20 cellular contexts compared by ENCODE assay signal in genomic region chr20:49165611-49166010, GRCh38. TPM values are rescaled to one million over a fixed set of nuclear protein-coding genes. Genes with fewer than 3 reads are reported as not detected.
DNase-seq lines count a peak whose midpoint lies in the region; ATAC-seq, FAIRE-seq and TF ChIP-seq lines count a peak whose summit lies in the region.
"Had no signal": no experiment of that assay in that cellular context is flagged by ENCODE, and none has a peak within 500 bp of the region (broad histone marks: within the 10 kb centered on the region; RNA-seq: fewer than 3 reads in every experiment).

No MANE protein-coding gene starts in this region.

- POLR2A ChIA-PET in activated CD4-positive, alpha-beta memory T cell treated with anti-CD3 and anti-CD28 coated beads, Interleukin-2, amount 10 ng/mL, durations not matched to agents 7 days and 5 days (lab: Charles Lee), result interaction anchor here (0.7 to 3.6 kb wide), 6 partner anchors 9 to 119 kb away, joined by 3 to 29 read pairs (median 8); partner anchors contain the start of genes CSE1L and STAU1
- POLR2A ChIA-PET in naive thymus-derived CD4-positive, alpha-beta T cell (lab: Charles Lee), result interaction anchor here (0.5 to 2.4 kb wide), 3 partner anchors 15 to 121 kb away, joined by 3 to 6 read pairs (median 5); no protein-coding TSS in a partner anchor

- DNase-seq in T-helper 1 cell (no peak), GM18507 (ENCODE audit: extremely low spot score, insufficient read length, low read depth) (no peak), glutamatergic neuron (no peak), kidney tubule cell (ENCODE audit: low spot score) (no peak)
- no peak for DNase-seq in activated CD4-positive, alpha-beta memory T cell treated with anti-CD3 and anti-CD28 coated beads, Interleukin-2, amount 10 ng/mL, durations not matched to agents 7 days and 5 days
- no peak for DNase-seq in naive thymus-derived CD4-positive, alpha-beta T cell
- DNase-seq: activated B cell treated with CpG ODN at 0.5 μM for 24 hours, foreskin keratinocyte, GM23248, naive B cell, NCI-H1436, NCI-H446, OCI-M1, psoas muscle, SK-N-SH had no signal

- H3K9me3 Mint-ChIP-seq in T-helper 1 cell treated with Interleukin-12 subunit alpha and Interleukin-12 subunit beta and Interleukin-4 antibody, amounts not matched to agents 30 μg/mL and 1 μg/mL, for 36 hours, result no peaks in the 10 kb centered on the region
- no peaks in the 10 kb centered on the region for H3K9me3 Mint-ChIP-seq in activated CD4-positive, alpha-beta memory T cell treated with anti-CD3 and anti-CD28 coated beads, Interleukin-2, amount 10 ng/mL, durations not matched to agents 7 days and 5 days
- H3K9me3 Mint-ChIP-seq in naive thymus-derived CD4-positive, alpha-beta T cell, result no peaks in the 10 kb centered on the region
- peaks cover 5% of the 10 kb centered on the region for H3K9me3 Mint-ChIP-seq in glutamatergic neuron (ENCODE audit: unreplicated experiment)
- H3K9me3 Mint-ChIP-seq: activated B cell treated with CpG ODN at 0.5 μM for 24 hours, naive B cell had no signal

- no peak for TF ChIP-seq CTCF in glutamatergic neuron (IDR thresholded peaks at IDR 0.05; ENCODE audit: partially characterized antibody, unreplicated experiment)

- ATAC-seq in naive thymus-derived CD4-positive, alpha-beta T cell, result no peak
- no peak for ATAC-seq in HG03521 (IDR thresholded peaks at IDR 0.05; ENCODE audit: unreplicated experiment)
- ATAC-seq: foreskin keratinocyte, psoas muscle had no signal

- CTCF ChIA-PET in activated CD4-positive, alpha-beta memory T cell treated with anti-CD3 and anti-CD28 coated beads, Interleukin-2, amount 10 ng/mL, durations not matched to agents 7 days and 5 days (lab: Charles Lee), result interaction anchor here (0.6 to 4.5 kb wide), 7 partner anchors 16 to 339 kb away, joined by 3 to 32 read pairs (median 5); no protein-coding TSS in a partner anchor
- CTCF ChIA-PET in naive thymus-derived CD4-positive, alpha-beta T cell (lab: Charles Lee), result no interaction called here

- peaks cover 0 to 20% (median 0%) of the 10 kb centered on the region in 3 experiments for H3K36me3 ChIP-seq in naive thymus-derived CD4-positive, alpha-beta T cell (ENCODE audit: control insufficient read depth in 2 of 3, insufficient read depth in 3 of 3, low read length in 3 of 3)

- no peak overlapping the region for H3K4me3 ChIP-seq in naive thymus-derived CD4-positive, alpha-beta T cell (ENCODE audit: low read length)
- H3K4me3 ChIP-seq: GM23248, psoas muscle had no signal

- no peak overlapping the region for H3K27ac ChIP-seq in naive thymus-derived CD4-positive, alpha-beta T cell (ENCODE audit: low read depth, low read length)
- H3K27ac ChIP-seq: 22Rv1, foreskin keratinocyte, GM23248, HL-60, psoas muscle had no signal

- H3K36me3 Mint-ChIP-seq in T-helper 1 cell treated with Interleukin-12 subunit alpha and Interleukin-12 subunit beta and Interleukin-4 antibody, amounts not matched to agents 30 μg/mL and 1 μg/mL, for 36 hours (ENCODE audit: low read depth), result peaks cover 19% of the 10 kb centered on the region
- peaks cover 32% of the 10 kb centered on the region for H3K36me3 Mint-ChIP-seq in activated CD4-positive, alpha-beta memory T cell treated with anti-CD3 and anti-CD28 coated beads, Interleukin-2, amount 10 ng/mL, durations not matched to agents 7 days and 5 days (ENCODE audit: low read depth)
- H3K36me3 Mint-ChIP-seq in naive thymus-derived CD4-positive, alpha-beta T cell, result peaks cover 4 to 10% (median 8%) of the 10 kb centered on the region in 5 donors
- H3K36me3 Mint-ChIP-seq in glutamatergic neuron (ENCODE audit: unreplicated experiment), result no peaks in the 10 kb centered on the region

- no peaks in the 10 kb centered on the region for H3K27me3 Mint-ChIP-seq in T-helper 1 cell treated with Interleukin-12 subunit alpha and Interleukin-12 subunit beta and Interleukin-4 antibody, amounts not matched to agents 30 μg/mL and 1 μg/mL, for 36 hours (ENCODE audit: low read depth)
- H3K27me3 Mint-ChIP-seq in activated CD4-positive, alpha-beta memory T cell treated with anti-CD3 and anti-CD28 coated beads, Interleukin-2, amount 10 ng/mL, durations not matched to agents 7 days and 5 days, result no peaks in the 10 kb centered on the region
- H3K27me3 Mint-ChIP-seq in naive thymus-derived CD4-positive, alpha-beta T cell, result no peaks in the 10 kb centered on the region
- H3K27me3 Mint-ChIP-seq in glutamatergic neuron (ENCODE audit: unreplicated experiment), result peaks cover 2% of the 10 kb centered on the region
- H3K27me3 Mint-ChIP-seq: activated B cell treated with CpG ODN at 0.5 μM for 24 hours, naive B cell had no signal

- H3K4me3 Mint-ChIP-seq in T-helper 1 cell treated with Interleukin-12 subunit alpha and Interleukin-12 subunit beta and Interleukin-4 antibody, amounts not matched to agents 30 μg/mL and 1 μg/mL, for 36 hours, result peak overlapping the region; percentile 5
- H3K4me3 Mint-ChIP-seq in activated CD4-positive, alpha-beta memory T cell treated with anti-CD3 and anti-CD28 coated beads, Interleukin-2, amount 10 ng/mL, durations not matched to agents 7 days and 5 days, result no peak overlapping the region
- peak overlapping the region in 2 of 10 donors; percentile 35 to 58 for H3K4me3 Mint-ChIP-seq in naive thymus-derived CD4-positive, alpha-beta T cell
- no peak overlapping the region for H3K4me3 Mint-ChIP-seq in glutamatergic neuron (ENCODE audit: unreplicated experiment)
- H3K4me3 Mint-ChIP-seq: activated B cell treated with CpG ODN at 0.5 μM for 24 hours, naive B cell had no signal

- peaks cover 48% of the 10 kb centered on the region for H3K4me1 Mint-ChIP-seq in T-helper 1 cell treated with Interleukin-12 subunit alpha and Interleukin-12 subunit beta and Interleukin-4 antibody, amounts not matched to agents 30 μg/mL and 1 μg/mL, for 36 hours (ENCODE audit: low read depth)
- H3K4me1 Mint-ChIP-seq in activated CD4-positive, alpha-beta memory T cell treated with anti-CD3 and anti-CD28 coated beads, Interleukin-2, amount 10 ng/mL, durations not matched to agents 7 days and 5 days, result peaks cover 57% of the 10 kb centered on the region
- peaks cover 32 to 75% (median 68%) of the 10 kb centered on the region in 7 donors for H3K4me1 Mint-ChIP-seq in naive thymus-derived CD4-positive, alpha-beta T cell
- peaks cover 7% of the 10 kb centered on the region for H3K4me1 Mint-ChIP-seq in glutamatergic neuron (ENCODE audit: low read depth, unreplicated experiment)

- peak overlapping the region; percentile 71 for H3K27ac Mint-ChIP-seq in T-helper 1 cell treated with Interleukin-12 subunit alpha and Interleukin-12 subunit beta and Interleukin-4 antibody, amounts not matched to agents 30 μg/mL and 1 μg/mL, for 36 hours
- peak overlapping the region; percentile 64 for H3K27ac Mint-ChIP-seq in activated CD4-positive, alpha-beta memory T cell treated with anti-CD3 and anti-CD28 coated beads, Interleukin-2, amount 10 ng/mL, durations not matched to agents 7 days and 5 days
- peak overlapping the region in 6 of 9 donors; percentile 33 to 88 (median 72) for H3K27ac Mint-ChIP-seq in naive thymus-derived CD4-positive, alpha-beta T cell
- no peak overlapping the region for H3K27ac Mint-ChIP-seq in glutamatergic neuron (ENCODE audit: unreplicated experiment)

- H3K4me1 ChIP-seq in naive thymus-derived CD4-positive, alpha-beta T cell (ENCODE audit: control insufficient read depth in 2 of 2, insufficient read depth in 2 of 2, low read length in 2 of 2), result peaks cover 18 to 38% of the 10 kb centered on the region in 2 donors

- H3K27me3 ChIP-seq in naive thymus-derived CD4-positive, alpha-beta T cell (ENCODE audit: control insufficient read depth in 2 of 2, insufficient read depth in 2 of 2, low read length in 2 of 2), result no peaks in the 10 kb centered on the region
- H3K27me3 ChIP-seq: foreskin keratinocyte had no signal

- intact Hi-C loops in naive thymus-derived CD4-positive, alpha-beta T cell (cut with micrococcal nuclease), result loop anchor here (1.0 to 2.0 kb wide), 2 partner anchors 21 to 22 kb away; no protein-coding TSS in a partner anchor

- no peaks in the 10 kb centered on the region for H3K9me3 ChIP-seq in naive thymus-derived CD4-positive, alpha-beta T cell (ENCODE audit: control insufficient read depth in 2 of 3, low read length in 3 of 3)
- H3K9me3 ChIP-seq: psoas muscle, SK-N-SH had no signal

- FAIRE-seq in GM18507 (lab: Jason Lieb, UNC), result peak; percentile 73
- FAIRE-seq: endometrium had no signal

RNA-seq across cellular contexts. Expression of gene STAU1, which starts 22.5 kb away (rescaled TPM):
- 10 to 100 TPM; 56.6 to 60.5 TPM for total RNA-seq in activated CD4-positive, alpha-beta memory T cell treated with anti-CD3 and anti-CD28 coated beads, Interleukin-2, amount 10 ng/mL, durations not matched to agents 7 days and 5 days
- 10 to 100 TPM; 42.8 to 56.3 (median 48.7) TPM for total RNA-seq in naive thymus-derived CD4-positive, alpha-beta T cell
- polyA plus RNA-seq in naive thymus-derived CD4-positive, alpha-beta T cell, result 10 to 100 TPM; 35.8 to 42.8 TPM
- total RNA-seq in glutamatergic neuron (ENCODE audit: unreplicated experiment), result 79.7 TPM

RNA-seq across cellular contexts. Expression of gene DDX27, which starts 53.6 kb away (rescaled TPM):
- total RNA-seq in activated CD4-positive, alpha-beta memory T cell treated with anti-CD3 and anti-CD28 coated beads, Interleukin-2, amount 10 ng/mL, durations not matched to agents 7 days and 5 days, result 10 to 100 TPM; 32.5 to 34.2 TPM
- 10 to 100 TPM; 43.4 to 94.1 (median 65.7) TPM for total RNA-seq in naive thymus-derived CD4-positive, alpha-beta T cell
- 10 to 100 TPM; 35.6 to 67.6 TPM for polyA plus RNA-seq in naive thymus-derived CD4-positive, alpha-beta T cell
- 31.4 TPM for total RNA-seq in glutamatergic neuron (ENCODE audit: unreplicated experiment)
